Comparison of ENCODE assay signal across 8 cellular contexts in genomic region chr17:79777166-79777843, GRCh38. TPM values are rescaled to one million over a fixed set of nuclear protein-coding genes. Genes with fewer than 3 reads are reported as not detected.
DNase-seq lines count a peak whose midpoint lies in the region; ATAC-seq and TF ChIP-seq lines count a peak whose summit lies in the region.

No MANE protein-coding gene starts in this region.

- no peak for TF ChIP-seq EP300 in neural cell (conservative IDR thresholded peaks at IDR 0.05; ENCODE audit: poor library complexity, severe bottlenecking)

- no peak overlapping the region for H3K27ac Mint-ChIP-seq in CD8-positive, alpha-beta T cell
- no peak overlapping the region for H3K27ac Mint-ChIP-seq in activated CD4-positive, alpha-beta memory T cell treated with anti-CD3 and anti-CD28 coated beads for 36 hours

- peak overlapping the region; percentile 64 for H3K9ac ChIP-seq in neural cell (ENCODE audit: low read length)

- peaks cover 31% of the 10 kb centered on the region for H3K4me1 Mint-ChIP-seq in CD8-positive, alpha-beta T cell (ENCODE audit: low read depth)
- H3K4me1 Mint-ChIP-seq in activated CD4-positive, alpha-beta memory T cell treated with anti-CD3 and anti-CD28 coated beads for 36 hours (ENCODE audit: low read depth): peaks cover 14% of the 10 kb centered on the region

- peaks cover 28% of the 10 kb centered on the region for H3K79me2 ChIP-seq in neural cell (replicated peaks; ENCODE audit: insufficient read depth, low read length)

- no peaks in the 10 kb centered on the region for H3K36me3 ChIP-seq in CD8-positive, alpha-beta T cell (ENCODE audit: insufficient read depth, low read length)
- H3K36me3 ChIP-seq in MG63: peaks cover 10% of the 10 kb centered on the region
- H3K36me3 ChIP-seq in neural cell (ENCODE audit: insufficient read depth, low read length): no peaks in the 10 kb centered on the region

- H3K27me3 Mint-ChIP-seq in CD8-positive, alpha-beta T cell (ENCODE audit: low read depth): peaks cover 41% of the 10 kb centered on the region
- H3K27me3 Mint-ChIP-seq in activated CD4-positive, alpha-beta memory T cell treated with anti-CD3 and anti-CD28 coated beads for 36 hours: peaks cover 68% of the 10 kb centered on the region

- H3F3A ChIP-seq in neural cell (ENCODE audit: insufficient read depth, low read length, poor library complexity, severe bottlenecking): no peaks in the 10 kb centered on the region

- peak overlapping the region; percentile 70 for H3K4me3 Mint-ChIP-seq in CD8-positive, alpha-beta T cell
- peak overlapping the region; percentile 64 for H3K4me3 Mint-ChIP-seq in activated CD4-positive, alpha-beta memory T cell treated with anti-CD3 and anti-CD28 coated beads for 36 hours

- peaks cover 20% of the 10 kb centered on the region for H3K27me3 ChIP-seq in CD8-positive, alpha-beta T cell (ENCODE audit: insufficient read depth, low read length)
- no peaks in the 10 kb centered on the region; the same call in 1 of the 2 replicates for H3K27me3 ChIP-seq in MG63
- H3K27me3 ChIP-seq in neural cell (ENCODE audit: insufficient read depth, low read depth, low read length): no peaks in the 10 kb centered on the region

- H2AFZ ChIP-seq in neural cell (ENCODE audit: low read depth, low read length): no peak overlapping the region

- H3K4me2 ChIP-seq in neural cell (ENCODE audit: low read length): no peak overlapping the region

- no peaks in the 10 kb centered on the region for H3K9me2 ChIP-seq in neural cell (ENCODE audit: insufficient read depth, low read length)

- peak in 3 of 7 experiments; percentile 20 to 57 (median 45) for DNase-seq in CD8-positive, alpha-beta T cell
- DNase-seq in MG63 (peak; percentile 86), fibroblast of villous mesenchyme (ENCODE audit: low read depth) (peak; percentile 42)
- peak; percentile 46 for DNase-seq in activated CD4-positive, alpha-beta memory T cell treated with anti-CD3 and anti-CD28 coated beads for 36 hours

- CTCF ChIA-PET in CD8-positive, alpha-beta T cell (lab: Charles Lee): interaction anchor here (1.6 to 2.0 kb wide), 3 partner anchors 9 to 58 kb away, joined by 3 to 9 read pairs (median 4); no protein-coding TSS in a partner anchor
- CTCF ChIA-PET in activated CD4-positive, alpha-beta memory T cell treated with anti-CD3 and anti-CD28 coated beads for 36 hours (lab: Charles Lee): interaction anchor here (0.7 to 2.6 kb wide), 6 partner anchors 10 to 138 kb away, joined by 3 to 7 read pairs (median 3); no protein-coding TSS in a partner anchor

- TF ChIP-seq CTCF in CD8-positive, alpha-beta T cell (IDR thresholded peaks at IDR 0.05): no peak
- no peak for TF ChIP-seq CTCF in fibroblast of villous mesenchyme (IDR thresholded peaks at IDR 0.05; ENCODE audit: insufficient read depth, low read depth, low read length)
- peak; percentile 66 for TF ChIP-seq CTCF in neural cell (IDR thresholded peaks at IDR 0.05; ENCODE audit: poor library complexity, severe bottlenecking)

- ATAC-seq in CD8-positive, alpha-beta T cell: peak; percentile 51
- peak; percentile 18 for ATAC-seq in GM19351 (IDR thresholded peaks at IDR 0.05; ENCODE audit: unreplicated experiment)
- no peak for ATAC-seq in HG03442 (IDR thresholded peaks at IDR 0.05; ENCODE audit: unreplicated experiment)
- no peak for ATAC-seq in HG02610 (IDR thresholded peaks at IDR 0.05; ENCODE audit: unreplicated experiment)

- H3K27ac ChIP-seq in CD8-positive, alpha-beta T cell (ENCODE audit: low read depth, low read length): no peak overlapping the region
- H3K27ac ChIP-seq in neural cell (ENCODE audit: low read length): no peak overlapping the region

- intact Hi-C loops in CD8-positive, alpha-beta T cell (cut with DNase I, micrococcal nuclease): loop anchor here (2.0 to 5.0 kb wide), 3 partner anchors 29 to 370 kb away; partner anchors contain the start of gene EIF4A3 (in 1 of the 2)
- intact Hi-C loops in activated CD4-positive, alpha-beta memory T cell treated with anti-CD3 and anti-CD28 coated beads for 36 hours (cut with micrococcal nuclease): no loop called here

- H3K9me3 ChIP-seq in CD8-positive, alpha-beta T cell (ENCODE audit: low read length): no peaks in the 10 kb centered on the region
- H3K9me3 ChIP-seq in MG63: no peaks in the 10 kb centered on the region
- no peaks in the 10 kb centered on the region for H3K9me3 ChIP-seq in neural cell (ENCODE audit: low read length)

- H3K9me3 Mint-ChIP-seq in CD8-positive, alpha-beta T cell: no peaks in the 10 kb centered on the region
- no peaks in the 10 kb centered on the region for H3K9me3 Mint-ChIP-seq in activated CD4-positive, alpha-beta memory T cell treated with anti-CD3 and anti-CD28 coated beads for 36 hours

- no peak for TF ChIP-seq RAD21 in neural cell (conservative IDR thresholded peaks at IDR 0.05)

- no peaks in the 10 kb centered on the region for H3K36me3 Mint-ChIP-seq in CD8-positive, alpha-beta T cell
- no peaks in the 10 kb centered on the region for H3K36me3 Mint-ChIP-seq in activated CD4-positive, alpha-beta memory T cell treated with anti-CD3 and anti-CD28 coated beads for 36 hours

- H4K20me1 ChIP-seq in neural cell (ENCODE audit: insufficient read depth): no peaks in the 10 kb centered on the region

- POLR2A ChIA-PET in CD8-positive, alpha-beta T cell (lab: Charles Lee): no interaction called here
- POLR2A ChIA-PET in activated CD4-positive, alpha-beta memory T cell treated with anti-CD3 and anti-CD28 coated beads for 36 hours (lab: Charles Lee): no interaction called here

- peaks cover 33% of the 10 kb centered on the region for H3K4me1 ChIP-seq in CD8-positive, alpha-beta T cell (ENCODE audit: insufficient read depth, low read length)

- H3K4me3 ChIP-seq in CD8-positive, alpha-beta T cell (ENCODE audit: low read depth, low read length): peak overlapping the region; percentile 30
- peak overlapping the region; percentile 62 for H3K4me3 ChIP-seq in MG63
- peak overlapping the region; percentile 57 for H3K4me3 ChIP-seq in fibroblast of villous mesenchyme (ENCODE audit: low read depth, low read length)
- peak overlapping the region; percentile 68 for H3K4me3 ChIP-seq in neural cell (ENCODE audit: low read length)

TF ChIP-seq in neural cell, 6 proteins besides CTCF, POLR2A, EP300 and RAD21:
- no peak for TF ChIP-seq SMC3 (conservative IDR thresholded peaks at IDR 0.05; ENCODE audit: poor library complexity)
- TF ChIP-seq POLR2AphosphoS5 (IDR thresholded peaks at IDR 0.05): no peak
- no peak for TF ChIP-seq MXI1 (conservative IDR thresholded peaks at IDR 0.05; ENCODE audit: poor library complexity, severe bottlenecking)
- TF ChIP-seq EZH2 (IDR thresholded peaks at IDR 0.05; ENCODE audit: borderline replicate concordance, insufficient read depth, low read length, poor library complexity, severe bottlenecking): no peak
- no peak for TF ChIP-seq TAF1 (IDR thresholded peaks at IDR 0.05; ENCODE audit: low read depth)
- TF ChIP-seq REST (IDR thresholded peaks at IDR 0.05; ENCODE audit: borderline replicate concordance): no peak

RNA-seq across cellular contexts. Expression of gene CBX2, which starts 0.6 kb away (rescaled TPM):
- under 1 TPM; 0.14 to 0.56 TPM for total RNA-seq in CD8-positive, alpha-beta T cell
- total RNA-seq in MG63 (2014; rRNA removed; shearing (Covaris generic); ENCODE audit: low replicate concordance): 14.1 and 17.1 TPM in 2 replicates
- 1 to 10 TPM; 2.5 to 3.1 TPM for total RNA-seq in activated CD4-positive, alpha-beta memory T cell treated with anti-CD3 and anti-CD28 coated beads for 36 hours
- total RNA-seq in fibroblast of villous mesenchyme: 0.86 and 1.3 TPM in 2 replicates
- 15.9 and 16.9 TPM in 2 replicates for polyA plus RNA-seq in neural cell
- 27.1 and 28.5 TPM in 2 replicates for polyA minus RNA-seq in neural cell

RNA-seq across cellular contexts. Expression of gene CBX8, which starts 19.6 kb away (rescaled TPM):
- total RNA-seq in CD8-positive, alpha-beta T cell: 1 to 10 TPM; 3.7 to 4.0 TPM
- 7.7 and 15.7 TPM in 2 replicates for total RNA-seq in MG63 (2014; rRNA removed; shearing (Covaris generic); ENCODE audit: low replicate concordance)
- total RNA-seq in activated CD4-positive, alpha-beta memory T cell treated with anti-CD3 and anti-CD28 coated beads for 36 hours: 1 to 10 TPM; 4.5 to 4.6 TPM
- 3.2 and 4.7 TPM in 2 replicates for total RNA-seq in fibroblast of villous mesenchyme
- 15.4 and 27.6 TPM in 2 replicates for polyA plus RNA-seq in neural cell
- 26.4 and 33.8 TPM in 2 replicates for polyA minus RNA-seq in neural cell

RNA-seq across cellular contexts. Expression of gene ENPP7, which starts 46.6 kb away (rescaled TPM):
- under 1 TPM in 1 of 2 experiments, not detected in 1; 0.16 TPM for total RNA-seq in CD8-positive, alpha-beta T cell
- not detected in 2 replicates for total RNA-seq in MG63 (2014; rRNA removed; shearing (Covaris generic); ENCODE audit: low replicate concordance)
- under 1 TPM in 1 of 2 experiments, not detected in 1; 0.10 TPM for total RNA-seq in activated CD4-positive, alpha-beta memory T cell treated with anti-CD3 and anti-CD28 coated beads for 36 hours
- not detected in 2 replicates for total RNA-seq in fibroblast of villous mesenchyme
- not detected in 2 replicates for polyA plus RNA-seq in neural cell
- polyA minus RNA-seq in neural cell: not detected in 2 replicates

Comparison
In these comparisons a context has a peak if more than half of its experiments do, and no peak if none do; other contexts are left out.
1. ATAC-seq: peak in CD8-positive, alpha-beta T cell (single experiment) and GM19351 (single experiment); none in HG03442 (single experiment) and HG02610 (single experiment).
2. Peak in every context shown above with its lines, with median percentiles within 50 percentile points of each other: H3K4me3 ChIP-seq.